Comparison of ENCODE assay signal across 23 cellular contexts in genomic region chr18:43681661-43682060, GRCh38.
DNase-seq lines count a peak whose midpoint lies in the region; ATAC-seq and TF ChIP-seq lines count a peak whose summit lies in the region.
"Had no signal": no experiment of that assay in that cellular context is flagged by ENCODE, and none has a peak within 500 bp of the region (broad histone marks: within the 10 kb centered on the region; RNA-seq: fewer than 3 reads in every experiment).

No MANE protein-coding gene starts in this region.

- H3K36me3 Mint-ChIP-seq in osteocyte (ENCODE audit: unreplicated experiment): peaks cover 6% of the 10 kb centered on the region
- H3K36me3 Mint-ChIP-seq: CD4-positive, CD25-positive, alpha-beta regulatory T cell had no signal

- H3K27me3 Mint-ChIP-seq in osteocyte (ENCODE audit: unreplicated experiment): no peaks in the 10 kb centered on the region
- H3K27me3 Mint-ChIP-seq: CD4-positive, CD25-positive, alpha-beta regulatory T cell had no signal

- peaks cover 14% of the 10 kb centered on the region for H3K9me3 Mint-ChIP-seq in osteocyte (ENCODE audit: unreplicated experiment)

- in situ Hi-C loops in SK-MEL-5 (cut with HindIII; ENCODE audit: low pct_unique_long_range_greater_than_20kb, low sequenced_read_pairs): no loop called here
- in situ Hi-C loops in GM13976 (cut with MboI; ENCODE audit: low sequenced_read_pairs, unreplicated experiment): no loop called here

- H3K4me3 Mint-ChIP-seq in osteocyte (ENCODE audit: unreplicated experiment): no peak overlapping the region
- H3K4me3 Mint-ChIP-seq: CD4-positive, CD25-positive, alpha-beta regulatory T cell had no signal

- peaks cover 37% of the 10 kb centered on the region for H3K4me1 Mint-ChIP-seq in osteocyte (ENCODE audit: unreplicated experiment)
- H3K4me1 Mint-ChIP-seq: CD4-positive, CD25-positive, alpha-beta regulatory T cell had no signal

- H3K36me3 ChIP-seq in lower lobe of right lung: no peaks in the 10 kb centered on the region
- H3K36me3 ChIP-seq: BE2C had no signal

- TF ChIP-seq CTCF in osteocyte (IDR thresholded peaks at IDR 0.05): no peak
- no peak for TF ChIP-seq CTCF in GM13976 (IDR thresholded peaks at IDR 0.05; ENCODE audit: borderline replicate concordance, control extremely low read depth, extremely low read depth, insufficient read depth, missing control alignments)
- TF ChIP-seq CTCF in lower lobe of right lung (IDR thresholded peaks at IDR 0.05): no peak

- H3K27ac Mint-ChIP-seq in osteocyte (ENCODE audit: unreplicated experiment): peak overlapping the region; percentile 1
- H3K27ac Mint-ChIP-seq: CD4-positive, CD25-positive, alpha-beta regulatory T cell had no signal

- no peak for ATAC-seq in lower lobe of right lung
- ATAC-seq: HCT116, PC-3 had no signal

- no peaks in the 10 kb centered on the region for H3K27me3 ChIP-seq in lower lobe of right lung (ENCODE audit: low read depth)
- H3K27me3 ChIP-seq: BE2C had no signal

- no peak overlapping the region for H3K4me3 ChIP-seq in lower lobe of right lung

- no peak overlapping the region for H3K27ac ChIP-seq in lower lobe of right lung
- H3K27ac ChIP-seq: RWPE1 had no signal

- intact Hi-C loops in lower lobe of right lung (cut with DNase I): no loop called here

- H3K9me3 ChIP-seq in lower lobe of right lung: no peaks in the 10 kb centered on the region
- H3K9me3 ChIP-seq: BE2C had no signal

- no peaks in the 10 kb centered on the region for H3K4me1 ChIP-seq in lower lobe of right lung
- H3K4me1 ChIP-seq: BE2C had no signal

- DNase-seq in EL (peak; percentile 15), SK-MEL-5 (ENCODE audit: low read depth, low spot score) (peak; percentile 55), foreskin melanocyte (peak; percentile 67), osteocyte (ENCODE audit: extremely low spot score, unreplicated experiment) (no peak), OCI-M2 (lab: John Stamatoyannopoulos, UW; ENCODE audit: unreplicated experiment) (no peak), GM13976 (ENCODE audit: low spot score) (no peak), lower lobe of right lung (no peak), NCI-H187 (lab: John Stamatoyannopoulos, UW) (no peak)
- DNase-seq: BE2C; CD4-positive, CD25-positive, alpha-beta regulatory T cell; COR-L47; DMS 273 treated with DMSO at 0.1 percent for 48 hours; Kasumi-1; MM.1S; NCI-H1092; NCI-H1436 treated with DMSO at 0.1 percent for 48 hours; NCI-H2081; NCI-H510A treated with DMSO at 0.1 percent for 48 hours; NCI-H774; PC-3; SIG-M5 had no signal

Comparison
In these comparisons a context has a peak if more than half of its experiments do, and no peak if none do; other contexts are left out.
1. DNase-seq: peak in EL (single experiment), SK-MEL-5 (single experiment) and foreskin melanocyte (single experiment); none in osteocyte (single experiment), OCI-M2 (single experiment), GM13976 (single experiment), lower lobe of right lung (single experiment) and NCI-H187 (0 of 2).